ENCODE assay signal across 1 cellular context in genomic region chr1:117622726-117623125, GRCh38.
TF ChIP-seq lines count a peak whose summit lies in the region.

No MANE protein-coding gene starts in this region.

TF ChIP-seq in K562, 482 proteins besides CTCF, POLR2A, EP300 and RAD21 (continued from another document):
- TF ChIP-seq AFF1 (IDR thresholded peaks at IDR 0.05; ENCODE audit: low read depth in 1 of 2, partially characterized antibody in 2 of 2) (no peak), TCFL5 (CRISPR knock-in tag; conservative IDR thresholded peaks at IDR 0.05) (no peak), RERE (CRISPR knock-in tag; IDR thresholded peaks at IDR 0.05; ENCODE audit: borderline replicate concordance) (no peak), SIRT6 (IDR thresholded peaks at IDR 0.05; ENCODE audit: low read depth, low read length) (no peak), SIN3A (IDR thresholded peaks at IDR 0.05; ENCODE audit: borderline replicate concordance in 2 of 2, control insufficient read depth in 1 of 2, low read depth in 2 of 2, low read length in 2 of 2) (no peak), THAP12 (CRISPR knock-in tag; IDR thresholded peaks at IDR 0.05) (no peak), ZNF165 (CRISPR knock-in tag; IDR thresholded peaks at IDR 0.05; ENCODE audit: borderline replicate concordance) (no peak), MTF1 (CRISPR knock-in tag; IDR thresholded peaks at IDR 0.05; ENCODE audit: borderline replicate concordance) (no peak), RFX1 (IDR thresholded peaks at IDR 0.05) (no peak), RBM22 (IDR thresholded peaks at IDR 0.05; ENCODE audit: low read depth, low read length, poor library complexity, severe bottlenecking) (no peak)
